9 cellular contexts compared by ENCODE assay signal in genomic region chr11:9982796-9983579, GRCh38.
DNase-seq lines count a peak whose midpoint lies in the region; ATAC-seq, FAIRE-seq and TF ChIP-seq lines count a peak whose summit lies in the region.
"Had no signal": no experiment of that assay in that cellular context is flagged by ENCODE, and none has a peak within 500 bp of the region (broad histone marks: within the 10 kb centered on the region; RNA-seq: fewer than 3 reads in every experiment).

No MANE protein-coding gene starts in this region.

- no peak for TF ChIP-seq RAD21 in HepG2 (CRISPR knock-in tag; IDR thresholded peaks at IDR 0.05)

- FAIRE-seq in HepG2 (lab: Jason Lieb, UNC) = no peak

- WGBS in HepG2 (ENCODE audit: low lambda C conversion rate) = 96% methylated on average over 15 of the region's 16 CpGs
- WGBS in right lobe of liver (ENCODE audit: insufficient coverage, low coverage, low lambda C conversion rate, missing lambda C conversion rate) = 95% methylated on average over 6 of the region's 16 CpGs

- POLR2A ChIA-PET in HepG2 (lab: Yijun Ruan, JAX) = interaction anchor here (1.0 kb wide), 1 partner anchor 322 kb away, joined by 6 read pairs; the partner anchor contains the start of gene ADM

- H3K9me3 ChIP-seq in HepG2 (ENCODE audit: low read length) = no peaks in the 10 kb centered on the region
- no peaks in the 10 kb centered on the region for H3K9me3 ChIP-seq in right lobe of liver
- no peaks in the 10 kb centered on the region for H3K9me3 ChIP-seq in iPS-15b (ENCODE audit: control insufficient read depth, insufficient read depth, low read length)

- BruUV-seq in HepG2 (replicated peaks; lab: Mats Ljungman, UMichigan) = no TSS peak

- H3K9ac ChIP-seq in HepG2 (ENCODE audit: insufficient read depth, low read depth, low read length) = no peak overlapping the region
- H3K9ac ChIP-seq in iPS-15b (ENCODE audit: low read depth, low read length) = peak overlapping the region; percentile 32

- H3K4me3 ChIP-seq in HepG2 (replicated peaks in 1 of 3; ENCODE audit: insufficient read depth in 1 of 3, low read depth in 2 of 3, low read length in 3 of 3) = no peak overlapping the region
- no peak overlapping the region for H3K4me3 ChIP-seq in right lobe of liver
- H3K4me3 ChIP-seq in astrocyte of the cerebellum (ENCODE audit: low read depth, low read length) = no peak overlapping the region
- peak overlapping the region; percentile 21 for H3K4me3 ChIP-seq in iPS-15b (ENCODE audit: low read depth, low read length)

- in situ Hi-C loops in HepG2 (cut with HindIII; ENCODE audit: extremely low pct_ligation_motif_present, low pct_unique_long_range_greater_than_20kb) = no loop called here
- in situ Hi-C loops in astrocyte of the cerebellum (cut with HindIII; ENCODE audit: low sequenced_read_pairs) = no loop called here
- in situ Hi-C loops in KBM-7 (cut with MboI; ENCODE audit: low pct_unique_long_range_greater_than_20kb, low sequenced_read_pairs) = loop anchor here (25.0 kb wide), 1 partner anchor 329 kb away; the partner anchor contains the start of gene ADM

- peak; percentile 71 for DNase-seq in HepG2 (ENCODE audit: low spot score)
- no peak for DNase-seq in right lobe of liver
- peak; percentile 19 for DNase-seq in astrocyte of the cerebellum (ENCODE audit: low read depth)
- DNase-seq in KBM-7 = no peak
- DNase-seq in inferior parietal cortex (ENCODE audit: extremely low spot score) = no peak
- DNase-seq in effector CD4-positive, alpha-beta T cell = no peak
- DNase-seq: stimulated activated naive CD8-positive, alpha-beta T cell treated with anti-CD3 and anti-CD28 coated beads, Interleukin-15, amount 100 ng/mL, for 72 hours had no signal

- TF ChIP-seq POLR2A in HepG2 (IDR thresholded peaks at IDR 0.05; ENCODE audit: insufficient read depth in 1 of 2, low read depth in 2 of 2, low read length in 2 of 2) = no peak
- TF ChIP-seq POLR2A in right lobe of liver (IDR thresholded peaks at IDR 0.05) = no peak

- no peaks in the 10 kb centered on the region for H3K79me2 ChIP-seq in HepG2 (ENCODE audit: insufficient read depth, low read length)

- H3K4me1 ChIP-seq in HepG2 (ENCODE audit: insufficient read depth, low read length) (peaks cover 13% of the 10 kb centered on the region), right lobe of liver (no peaks in the 10 kb centered on the region), iPS-15b (ENCODE audit: control insufficient read depth, insufficient read depth, low read length) (peaks cover 20% of the 10 kb centered on the region)

- TF ChIP-seq CTCF in HepG2 (CRISPR knock-in tag; IDR thresholded peaks at IDR 0.05) = peak; percentile 50
- TF ChIP-seq CTCF in right lobe of liver (IDR thresholded peaks at IDR 0.05) = no peak
- no peak for TF ChIP-seq CTCF in astrocyte of the cerebellum (IDR thresholded peaks at IDR 0.05; ENCODE audit: low read depth, low read length, missing control alignments)

- CTCF ChIA-PET in HepG2 (lab: Yijun Ruan, JAX; ENCODE audit: low intra/inter-chr PET ratio, low total read pairs) = no interaction called here

- H3K27ac ChIP-seq in HepG2 (ENCODE audit: extremely low read length, insufficient read depth, low read length) (peak overlapping the region; percentile 58), right lobe of liver (no peak overlapping the region)

- no peak overlapping the region for H2AFZ ChIP-seq in HepG2 (ENCODE audit: low read length)

- H3K4me2 ChIP-seq in HepG2 (ENCODE audit: low read depth, low read length) = no peak overlapping the region

- ATAC-seq in HepG2 (no peak), right lobe of liver (no peak), HG02938 (IDR thresholded peaks at IDR 0.05; ENCODE audit: unreplicated experiment) (no peak)
- ATAC-seq: stimulated activated naive CD8-positive, alpha-beta T cell treated with anti-CD3 and anti-CD28 coated beads, Interleukin-15, amount 100 ng/mL, for 72 hours had no signal

- no peaks in the 10 kb centered on the region for H4K20me1 ChIP-seq in HepG2 (ENCODE audit: insufficient read depth, low read length)

- peak in 1 of 2 experiments; percentile 38; a peak in 1 of 4 replicates for TF ChIP-seq EP300 in HepG2 (IDR thresholded peaks at IDR 0.05; ENCODE audit: low read depth in 2 of 2, low read length in 2 of 2)
- no peak for TF ChIP-seq EP300 in HepG2 (CRISPR knock-in tag; IDR thresholded peaks at IDR 0.05; ENCODE audit: borderline replicate concordance)

- H3K36me3 ChIP-seq in HepG2 (replicated peaks in 1 of 2; ENCODE audit: control insufficient read depth in 1 of 2, insufficient read depth in 2 of 2, low read length in 2 of 2) (no peaks in the 10 kb centered on the region), right lobe of liver (no peaks in the 10 kb centered on the region), iPS-15b (ENCODE audit: control insufficient read depth, insufficient read depth, low read length) (no peaks in the 10 kb centered on the region)

- intact Hi-C loops in HepG2 (cut with micrococcal nuclease; ENCODE audit: unreplicated experiment) (no loop called here), right lobe of liver (cut with DNase I) (no loop called here)

- H3K27me3 ChIP-seq in HepG2 (ENCODE audit: control insufficient read depth in 1 of 2, insufficient read depth in 2 of 2, low read length in 2 of 2) = no peaks in the 10 kb centered on the region
- no peaks in the 10 kb centered on the region for H3K27me3 ChIP-seq in right lobe of liver
- no peaks in the 10 kb centered on the region for H3K27me3 ChIP-seq in iPS-15b (ENCODE audit: control insufficient read depth, insufficient read depth, low read length)

TF ChIP-seq in HepG2, 621 proteins besides CTCF, POLR2A, EP300 and RAD21 (continues in another document):
- TF ChIP-seq NFE2L2 (IDR thresholded peaks at IDR 0.05; ENCODE audit: low read length) (peak; percentile 78), PRMT3 (CRISPR knock-in tag; IDR thresholded peaks at IDR 0.05; ENCODE audit: borderline replicate concordance, low read depth) (no peak), PHF21A (CRISPR knock-in tag; IDR thresholded peaks at IDR 0.05) (0 out of 2 replicates have a peak, but pooled peaks have one; percentile 18), FOSL2 (CRISPR knock-in tag; IDR thresholded peaks at IDR 0.05) (peak; percentile 74), FOXO1 (CRISPR knock-in tag; IDR thresholded peaks at IDR 0.05) (no peak), GTF3A (CRISPR knock-in tag; conservative IDR thresholded peaks at IDR 0.05) (no peak), ZNF263 (CRISPR knock-in tag; IDR thresholded peaks at IDR 0.05) (no peak), NFE2 (CRISPR knock-in tag; IDR thresholded peaks at IDR 0.05) (peak; percentile 40; the same call in 1 of the 2 replicates), ZFAT (CRISPR knock-in tag; conservative IDR thresholded peaks at IDR 0.05) (no peak), PHF5A (CRISPR knock-in tag; IDR thresholded peaks at IDR 0.05; ENCODE audit: low read depth, unreplicated experiment) (no peak), FOXA3 (CRISPR knock-in tag; IDR thresholded peaks at IDR 0.05) (0 out of 2 replicates have a peak, but pooled peaks have one; percentile 21), ZNF839 (CRISPR knock-in tag; IDR thresholded peaks at IDR 0.05; ENCODE audit: borderline replicate concordance) (no peak), ZFX (CRISPR knock-in tag; IDR thresholded peaks at IDR 0.05; ENCODE audit: low read depth) (0 out of 2 replicates have a peak, but pooled peaks have one; percentile 47), GPN1 (CRISPR knock-in tag; IDR thresholded peaks at IDR 0.05; ENCODE audit: borderline replicate concordance) (no peak), ZNF687 (CRISPR knock-in tag; IDR thresholded peaks at IDR 0.05) (peak; percentile 51)
- TF ChIP-seq, protein P1, sequence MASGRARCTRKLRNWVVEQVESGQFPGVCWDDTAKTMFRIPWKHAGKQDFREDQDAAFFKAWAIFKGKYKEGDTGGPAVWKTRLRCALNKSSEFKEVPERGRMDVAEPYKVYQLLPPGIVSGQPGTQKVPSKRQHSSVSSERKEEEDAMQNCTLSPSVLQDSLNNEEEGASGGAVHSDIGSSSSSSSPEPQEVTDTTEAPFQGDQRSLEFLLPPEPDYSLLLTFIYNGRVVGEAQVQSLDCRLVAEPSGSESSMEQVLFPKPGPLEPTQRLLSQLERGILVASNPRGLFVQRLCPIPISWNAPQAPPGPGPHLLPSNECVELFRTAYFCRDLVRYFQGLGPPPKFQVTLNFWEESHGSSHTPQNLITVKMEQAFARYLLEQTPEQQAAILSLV (CRISPR knock-in tag; IDR thresholded peaks at IDR 0.05; ENCODE audit: borderline replicate concordance) = no peak

Comparison
In these comparisons a context has a peak if more than half of its experiments do, and no peak if none do; other contexts are left out.
1. DNase-seq: peak in HepG2 (single experiment) and astrocyte of the cerebellum (single experiment); none in right lobe of liver (0 of 3), KBM-7 (single experiment), inferior parietal cortex (single experiment) and effector CD4-positive, alpha-beta T cell (single experiment).